2 cellular contexts compared by ENCODE assay signal in the genomic region with DNA sequence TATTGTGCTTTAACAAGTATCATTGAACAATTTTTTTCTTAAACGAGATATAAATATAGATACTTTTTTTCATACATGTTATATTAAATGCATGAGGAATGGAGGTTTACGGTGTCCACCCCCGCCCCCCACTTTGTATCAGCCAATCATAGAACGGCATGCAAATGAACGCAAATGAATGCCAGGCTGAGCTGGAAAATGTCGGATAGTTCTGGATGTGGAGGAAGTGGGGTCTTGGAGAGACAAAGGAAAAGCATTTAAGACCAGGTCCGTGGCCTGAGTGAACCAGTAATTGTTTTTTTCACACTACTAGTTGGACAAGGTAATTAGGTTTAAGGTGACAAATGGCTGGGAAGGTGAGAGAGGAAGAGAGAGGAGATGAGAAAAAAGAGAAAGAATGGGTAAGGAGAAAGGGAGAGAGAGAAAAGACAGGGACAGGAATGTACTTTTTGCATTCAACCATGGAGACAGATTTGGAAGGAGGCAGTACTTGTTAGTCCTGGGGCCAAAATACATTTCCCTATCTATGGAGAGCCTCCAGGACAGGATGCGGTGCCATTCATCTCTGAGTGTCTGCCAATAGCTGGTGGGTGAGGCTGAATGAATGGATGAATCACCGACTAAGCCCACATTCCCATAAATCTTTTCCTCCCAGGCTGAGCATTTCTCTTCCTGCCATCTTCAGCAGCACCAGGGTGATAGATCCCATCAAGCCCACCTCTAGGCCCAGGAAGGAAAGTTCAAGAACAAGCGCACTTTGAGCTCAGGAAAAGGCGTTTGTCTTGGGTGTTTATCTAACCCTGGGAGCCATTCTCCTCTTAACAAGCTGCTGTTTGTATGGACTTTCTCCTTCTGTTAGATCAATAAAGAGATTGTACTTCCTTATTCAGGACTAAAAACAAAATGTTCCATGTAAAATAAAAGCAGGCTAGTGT.
TF ChIP-seq lines count a peak whose summit lies in the region.

No MANE protein-coding gene starts in this region.

TF ChIP-seq in GM12878, 131 proteins besides CTCF, POLR2A, EP300 and RAD21:
- TF ChIP-seq, protein P1, sequence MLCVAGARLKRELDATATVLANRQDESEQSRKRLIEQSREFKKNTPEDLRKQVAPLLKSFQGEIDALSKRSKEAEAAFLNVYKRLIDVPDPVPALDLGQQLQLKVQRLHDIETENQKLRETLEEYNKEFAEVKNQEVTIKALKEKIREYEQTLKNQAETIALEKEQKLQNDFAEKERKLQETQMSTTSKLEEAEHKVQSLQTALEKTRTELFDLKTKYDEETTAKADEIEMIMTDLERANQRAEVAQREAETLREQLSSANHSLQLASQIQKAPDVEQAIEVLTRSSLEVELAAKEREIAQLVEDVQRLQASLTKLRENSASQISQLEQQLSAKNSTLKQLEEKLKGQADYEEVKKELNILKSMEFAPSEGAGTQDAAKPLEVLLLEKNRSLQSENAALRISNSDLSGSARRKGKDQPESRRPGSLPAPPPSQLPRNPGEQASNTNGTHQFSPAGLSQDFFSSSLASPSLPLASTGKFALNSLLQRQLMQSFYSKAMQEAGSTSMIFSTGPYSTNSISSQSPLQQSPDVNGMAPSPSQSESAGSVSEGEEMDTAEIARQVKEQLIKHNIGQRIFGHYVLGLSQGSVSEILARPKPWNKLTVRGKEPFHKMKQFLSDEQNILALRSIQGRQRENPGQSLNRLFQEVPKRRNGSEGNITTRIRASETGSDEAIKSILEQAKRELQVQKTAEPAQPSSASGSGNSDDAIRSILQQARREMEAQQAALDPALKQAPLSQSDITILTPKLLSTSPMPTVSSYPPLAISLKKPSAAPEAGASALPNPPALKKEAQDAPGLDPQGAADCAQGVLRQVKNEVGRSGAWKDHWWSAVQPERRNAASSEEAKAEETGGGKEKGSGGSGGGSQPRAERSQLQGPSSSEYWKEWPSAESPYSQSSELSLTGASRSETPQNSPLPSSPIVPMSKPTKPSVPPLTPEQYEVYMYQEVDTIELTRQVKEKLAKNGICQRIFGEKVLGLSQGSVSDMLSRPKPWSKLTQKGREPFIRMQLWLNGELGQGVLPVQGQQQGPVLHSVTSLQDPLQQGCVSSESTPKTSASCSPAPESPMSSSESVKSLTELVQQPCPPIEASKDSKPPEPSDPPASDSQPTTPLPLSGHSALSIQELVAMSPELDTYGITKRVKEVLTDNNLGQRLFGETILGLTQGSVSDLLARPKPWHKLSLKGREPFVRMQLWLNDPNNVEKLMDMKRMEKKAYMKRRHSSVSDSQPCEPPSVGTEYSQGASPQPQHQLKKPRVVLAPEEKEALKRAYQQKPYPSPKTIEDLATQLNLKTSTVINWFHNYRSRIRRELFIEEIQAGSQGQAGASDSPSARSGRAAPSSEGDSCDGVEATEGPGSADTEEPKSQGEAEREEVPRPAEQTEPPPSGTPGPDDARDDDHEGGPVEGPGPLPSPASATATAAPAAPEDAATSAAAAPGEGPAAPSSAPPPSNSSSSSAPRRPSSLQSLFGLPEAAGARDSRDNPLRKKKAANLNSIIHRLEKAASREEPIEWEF (IDR thresholded peaks at IDR 0.05; ENCODE audit: insufficient replicate concordance, low read depth, low read length) = no peak
- no peak for TF ChIP-seq ZNF24 (IDR thresholded peaks at IDR 0.05)
- TF ChIP-seq, protein P2, sequence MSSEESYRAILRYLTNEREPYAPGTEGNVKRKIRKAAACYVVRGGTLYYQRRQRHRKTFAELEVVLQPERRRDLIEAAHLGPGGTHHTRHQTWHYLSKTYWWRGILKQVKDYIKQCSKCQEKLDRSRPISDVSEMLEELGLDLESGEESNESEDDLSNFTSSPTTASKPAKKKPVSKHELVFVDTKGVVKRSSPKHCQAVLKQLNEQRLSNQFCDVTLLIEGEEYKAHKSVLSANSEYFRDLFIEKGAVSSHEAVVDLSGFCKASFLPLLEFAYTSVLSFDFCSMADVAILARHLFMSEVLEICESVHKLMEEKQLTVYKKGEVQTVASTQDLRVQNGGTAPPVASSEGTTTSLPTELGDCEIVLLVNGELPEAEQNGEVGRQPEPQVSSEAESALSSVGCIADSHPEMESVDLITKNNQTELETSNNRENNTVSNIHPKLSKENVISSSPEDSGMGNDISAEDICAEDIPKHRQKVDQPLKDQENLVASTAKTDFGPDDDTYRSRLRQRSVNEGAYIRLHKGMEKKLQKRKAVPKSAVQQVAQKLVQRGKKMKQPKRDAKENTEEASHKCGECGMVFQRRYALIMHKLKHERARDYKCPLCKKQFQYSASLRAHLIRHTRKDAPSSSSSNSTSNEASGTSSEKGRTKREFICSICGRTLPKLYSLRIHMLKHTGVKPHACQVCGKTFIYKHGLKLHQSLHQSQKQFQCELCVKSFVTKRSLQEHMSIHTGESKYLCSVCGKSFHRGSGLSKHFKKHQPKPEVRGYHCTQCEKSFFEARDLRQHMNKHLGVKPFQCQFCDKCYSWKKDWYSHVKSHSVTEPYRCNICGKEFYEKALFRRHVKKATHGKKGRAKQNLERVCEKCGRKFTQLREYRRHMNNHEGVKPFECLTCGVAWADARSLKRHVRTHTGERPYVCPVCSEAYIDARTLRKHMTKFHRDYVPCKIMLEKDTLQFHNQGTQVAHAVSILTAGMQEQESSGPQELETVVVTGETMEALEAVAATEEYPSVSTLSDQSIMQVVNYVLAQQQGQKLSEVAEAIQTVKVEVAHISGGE (CRISPR knock-in tag; IDR thresholded peaks at IDR 0.05) = no peak
- TF ChIP-seq, protein P3, sequence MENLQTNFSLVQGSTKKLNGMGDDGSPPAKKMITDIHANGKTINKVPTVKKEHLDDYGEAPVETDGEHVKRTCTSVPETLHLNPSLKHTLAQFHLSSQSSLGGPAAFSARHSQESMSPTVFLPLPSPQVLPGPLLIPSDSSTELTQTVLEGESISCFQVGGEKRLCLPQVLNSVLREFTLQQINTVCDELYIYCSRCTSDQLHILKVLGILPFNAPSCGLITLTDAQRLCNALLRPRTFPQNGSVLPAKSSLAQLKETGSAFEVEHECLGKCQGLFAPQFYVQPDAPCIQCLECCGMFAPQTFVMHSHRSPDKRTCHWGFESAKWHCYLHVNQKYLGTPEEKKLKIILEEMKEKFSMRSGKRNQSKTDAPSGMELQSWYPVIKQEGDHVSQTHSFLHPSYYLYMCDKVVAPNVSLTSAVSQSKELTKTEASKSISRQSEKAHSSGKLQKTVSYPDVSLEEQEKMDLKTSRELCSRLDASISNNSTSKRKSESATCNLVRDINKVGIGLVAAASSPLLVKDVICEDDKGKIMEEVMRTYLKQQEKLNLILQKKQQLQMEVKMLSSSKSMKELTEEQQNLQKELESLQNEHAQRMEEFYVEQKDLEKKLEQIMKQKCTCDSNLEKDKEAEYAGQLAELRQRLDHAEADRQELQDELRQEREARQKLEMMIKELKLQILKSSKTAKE (IDR thresholded peaks at IDR 0.05; ENCODE audit: low read depth, poor library complexity, severe bottlenecking) = no peak
TF ChIP-seq in GM12878: peak in this region for 0.

TF ChIP-seq in liver, 16 proteins besides CTCF, POLR2A, EP300 and RAD21 (continued from another document):
- peak; percentile 58 to 70 for TF ChIP-seq RXRA (IDR thresholded peaks at IDR 0.05)
- peak; percentile 71 to 85 for TF ChIP-seq JUND (IDR thresholded peaks at IDR 0.05)
- TF ChIP-seq, protein P4, sequence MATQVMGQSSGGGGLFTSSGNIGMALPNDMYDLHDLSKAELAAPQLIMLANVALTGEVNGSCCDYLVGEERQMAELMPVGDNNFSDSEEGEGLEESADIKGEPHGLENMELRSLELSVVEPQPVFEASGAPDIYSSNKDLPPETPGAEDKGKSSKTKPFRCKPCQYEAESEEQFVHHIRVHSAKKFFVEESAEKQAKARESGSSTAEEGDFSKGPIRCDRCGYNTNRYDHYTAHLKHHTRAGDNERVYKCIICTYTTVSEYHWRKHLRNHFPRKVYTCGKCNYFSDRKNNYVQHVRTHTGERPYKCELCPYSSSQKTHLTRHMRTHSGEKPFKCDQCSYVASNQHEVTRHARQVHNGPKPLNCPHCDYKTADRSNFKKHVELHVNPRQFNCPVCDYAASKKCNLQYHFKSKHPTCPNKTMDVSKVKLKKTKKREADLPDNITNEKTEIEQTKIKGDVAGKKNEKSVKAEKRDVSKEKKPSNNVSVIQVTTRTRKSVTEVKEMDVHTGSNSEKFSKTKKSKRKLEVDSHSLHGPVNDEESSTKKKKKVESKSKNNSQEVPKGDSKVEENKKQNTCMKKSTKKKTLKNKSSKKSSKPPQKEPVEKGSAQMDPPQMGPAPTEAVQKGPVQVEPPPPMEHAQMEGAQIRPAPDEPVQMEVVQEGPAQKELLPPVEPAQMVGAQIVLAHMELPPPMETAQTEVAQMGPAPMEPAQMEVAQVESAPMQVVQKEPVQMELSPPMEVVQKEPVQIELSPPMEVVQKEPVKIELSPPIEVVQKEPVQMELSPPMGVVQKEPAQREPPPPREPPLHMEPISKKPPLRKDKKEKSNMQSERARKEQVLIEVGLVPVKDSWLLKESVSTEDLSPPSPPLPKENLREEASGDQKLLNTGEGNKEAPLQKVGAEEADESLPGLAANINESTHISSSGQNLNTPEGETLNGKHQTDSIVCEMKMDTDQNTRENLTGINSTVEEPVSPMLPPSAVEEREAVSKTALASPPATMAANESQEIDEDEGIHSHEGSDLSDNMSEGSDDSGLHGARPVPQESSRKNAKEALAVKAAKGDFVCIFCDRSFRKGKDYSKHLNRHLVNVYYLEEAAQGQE (IDR thresholded peaks at IDR 0.05) = no peak
- TF ChIP-seq YY1 (IDR thresholded peaks at IDR 0.05) = peak; percentile 91
- TF ChIP-seq GABPA (IDR thresholded peaks at IDR 0.05 in 1 of 2, conservative IDR thresholded peaks at IDR 0.05 in 1 of 2) = no peak
- TF ChIP-seq, protein P5, sequence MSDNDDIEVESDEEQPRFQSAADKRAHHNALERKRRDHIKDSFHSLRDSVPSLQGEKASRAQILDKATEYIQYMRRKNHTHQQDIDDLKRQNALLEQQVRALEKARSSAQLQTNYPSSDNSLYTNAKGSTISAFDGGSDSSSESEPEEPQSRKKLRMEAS (IDR thresholded peaks at IDR 0.05) = peak; percentile 74
- peak; percentile 97 for TF ChIP-seq SP1 (IDR thresholded peaks at IDR 0.05)
